In the genomic region with DNA sequence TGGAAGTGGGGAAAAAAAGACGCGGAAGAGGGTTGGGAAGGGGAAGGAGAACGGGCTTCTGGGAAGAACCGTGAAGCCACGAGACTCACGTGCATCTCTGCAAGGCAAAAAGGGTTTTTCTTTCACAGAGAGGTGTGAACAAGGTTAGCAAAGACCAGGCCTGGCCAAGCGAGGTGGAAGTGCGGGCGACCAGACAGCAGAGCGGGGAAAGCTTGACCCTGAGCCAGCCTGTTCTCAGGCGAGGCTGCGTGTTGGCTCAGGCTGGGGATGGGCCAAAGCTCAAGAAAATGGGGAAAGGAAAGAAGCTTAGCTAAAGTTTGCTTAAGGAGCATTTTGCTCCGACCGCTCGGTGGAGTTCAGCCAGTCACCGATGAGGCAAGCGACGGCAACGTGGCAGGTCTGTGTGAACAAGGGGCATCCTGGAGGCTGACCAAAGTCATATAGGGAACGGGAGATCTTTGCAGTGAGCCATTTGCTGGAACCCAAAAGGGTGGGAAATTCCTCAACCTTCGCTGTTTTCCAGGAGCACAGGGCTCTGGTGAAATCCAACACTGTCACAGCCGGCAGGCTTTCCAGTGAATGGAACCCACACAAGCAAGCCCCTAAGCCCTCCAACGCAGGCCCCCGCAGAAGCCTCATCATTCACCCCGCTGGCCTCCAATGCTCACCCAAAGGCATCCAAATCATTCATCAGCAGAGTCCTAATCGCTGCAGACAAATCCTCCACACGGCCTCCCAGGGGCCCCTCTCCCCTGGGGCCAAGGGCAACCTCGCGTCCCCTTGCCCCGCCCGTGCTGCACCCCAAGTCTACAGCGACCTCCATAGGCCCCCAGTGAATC, we compare ENCODE assay signal across 8 cellular contexts. TPM values are rescaled to one million over a fixed set of nuclear protein-coding genes. Genes with fewer than 3 reads are reported as not detected.
DNase-seq lines count a peak whose midpoint lies in the region; ATAC-seq, FAIRE-seq and TF ChIP-seq lines count a peak whose summit lies in the region.

No MANE protein-coding gene starts in this region.

- peak overlapping the region; percentile 74 for H3K27ac ChIP-seq in astrocyte (ENCODE audit: low read depth, low read length)
- peak overlapping the region; percentile 95 for H3K27ac ChIP-seq in right cardiac atrium (ENCODE audit: low read length)

- peaks cover 24% of the 10 kb centered on the region for H3K36me3 Mint-ChIP-seq in astrocyte (ENCODE audit: low read depth, unreplicated experiment)
- peaks cover 35% of the 10 kb centered on the region for H3K36me3 Mint-ChIP-seq in progenitor cell of endocrine pancreas (ENCODE audit: insufficient read depth)

- H3K27ac Mint-ChIP-seq in astrocyte (ENCODE audit: unreplicated experiment) (peak overlapping the region; percentile 78), progenitor cell of endocrine pancreas (peak overlapping the region; percentile 92)

- H3K9ac ChIP-seq in astrocyte (ENCODE audit: low read length): peak overlapping the region; percentile 89

- FAIRE-seq in astrocyte (lab: Jason Lieb, UNC): no peak

- H3K36me3 ChIP-seq in astrocyte (ENCODE audit: insufficient read depth, low read length): no peaks in the 10 kb centered on the region

- H3K9me3 ChIP-seq in astrocyte (ENCODE audit: insufficient read depth, low read depth, low read length) (peaks cover 17% of the 10 kb centered on the region), right cardiac atrium (ENCODE audit: control insufficient read depth, low read length) (peaks cover 1% of the 10 kb centered on the region)

- peak overlapping the region; percentile 89 for H3K4me3 Mint-ChIP-seq in astrocyte (ENCODE audit: unreplicated experiment)
- H3K4me3 Mint-ChIP-seq in progenitor cell of endocrine pancreas (ENCODE audit: low read depth): peak overlapping the region; percentile 92

- peak; percentile 25 for DNase-seq in stimulated activated CD4-positive, alpha-beta T cell treated with anti-CD3 and anti-CD28 coated beads, Interleukin-1b, Interleukin-23, amount 100 ng/mL, for 48 hours
- no peak for DNase-seq in stimulated activated CD4-positive, alpha-beta T cell treated with anti-CD3 and anti-CD28 coated beads, Interleukin-4, amount 100 ng/mL, for 1 hour
- peak; percentile 60 for DNase-seq in NCI-H2171 treated with DMSO at 0.1 percent for 48 hours (lab: John Stamatoyannopoulos, UW)
- DNase-seq in astrocyte (ENCODE audit: low read depth): peak; percentile 63
- peak; percentile 54 to 78 (median 70) for DNase-seq in right cardiac atrium
- no peak for DNase-seq in progenitor cell of endocrine pancreas (ENCODE audit: low spot score, unreplicated experiment)
- no peak for DNase-seq in NCI-H187 (lab: John Stamatoyannopoulos, UW)

- no peaks in the 10 kb centered on the region for H3K27me3 Mint-ChIP-seq in astrocyte (ENCODE audit: low read depth, unreplicated experiment)
- no peaks in the 10 kb centered on the region for H3K27me3 Mint-ChIP-seq in progenitor cell of endocrine pancreas

- H3K4me3 ChIP-seq in astrocyte (ENCODE audit: insufficient read depth, low read depth, low read length) (peak overlapping the region; percentile 82), right cardiac atrium (ENCODE audit: low read length) (peak overlapping the region; percentile 98)

- H3K4me1 Mint-ChIP-seq in astrocyte (ENCODE audit: low read depth, unreplicated experiment): peaks cover 8% of the 10 kb centered on the region
- peaks cover 13% of the 10 kb centered on the region for H3K4me1 Mint-ChIP-seq in progenitor cell of endocrine pancreas (ENCODE audit: low read depth)

- H3K79me2 ChIP-seq in astrocyte (ENCODE audit: insufficient read depth, low read length): peaks cover 58% of the 10 kb centered on the region

- peak overlapping the region; percentile 96 for H3K4me2 ChIP-seq in astrocyte (ENCODE audit: low read length)

- H2AFZ ChIP-seq in astrocyte (ENCODE audit: low read depth, low read length): peak overlapping the region; percentile 70

- no peak for TF ChIP-seq CTCF in astrocyte (IDR thresholded peaks at IDR 0.05; ENCODE audit: insufficient read depth, low read depth, low read length)
- no peak for TF ChIP-seq CTCF in progenitor cell of endocrine pancreas (IDR thresholded peaks at IDR 0.05; ENCODE audit: unreplicated experiment)

- peak; percentile 35 for ATAC-seq in HG02678 (IDR thresholded peaks at IDR 0.05; ENCODE audit: unreplicated experiment)
- peak; percentile 16 to 32 for ATAC-seq in right cardiac atrium

- intact Hi-C loops in right cardiac atrium (cut with DNase I): no loop called here

- H3K27me3 ChIP-seq in astrocyte (ENCODE audit: insufficient read depth, low read length) (no peaks in the 10 kb centered on the region), right cardiac atrium (ENCODE audit: control insufficient read depth, insufficient read depth) (no peaks in the 10 kb centered on the region)

- H4K20me1 ChIP-seq in astrocyte (ENCODE audit: insufficient read depth, low read length): peaks cover 28% of the 10 kb centered on the region

- WGBS in right cardiac atrium: 12% methylated on average over 32 of the region's 32 CpGs

- H3K4me1 ChIP-seq in astrocyte (ENCODE audit: insufficient read depth, low read length) (peaks cover 12% of the 10 kb centered on the region), right cardiac atrium (ENCODE audit: control insufficient read depth, insufficient read depth, low read length) (no peaks in the 10 kb centered on the region)

- peaks cover 27% of the 10 kb centered on the region for H3K9me3 Mint-ChIP-seq in astrocyte (ENCODE audit: unreplicated experiment)
- H3K9me3 Mint-ChIP-seq in progenitor cell of endocrine pancreas (ENCODE audit: low read depth): peaks cover 28% of the 10 kb centered on the region

RNA-seq across cellular contexts. Expression of gene ZNF605, which starts 0.8 kb away (rescaled TPM):
- total RNA-seq in astrocyte (14.3 and 16.2 TPM in 2 replicates), right cardiac atrium (10 to 100 TPM in 3 of 4 donors, 1 to 10 TPM in 1; 9.7 to 17.4 (median 15.3) TPM), progenitor cell of endocrine pancreas (28.7 and 28.8 TPM in 2 replicates)
- polyA plus RNA-seq in right cardiac atrium: 6.5 TPM

RNA-seq across cellular contexts. Expression of gene ZNF26, which starts 30.9 kb away (rescaled TPM):
- total RNA-seq in astrocyte (11.7 and 12.3 TPM in 2 replicates), right cardiac atrium (1 to 10 TPM; 4.3 to 6.3 (median 5.5) TPM), progenitor cell of endocrine pancreas (12.9 and 13.4 TPM in 2 replicates)
- 2.3 TPM for polyA plus RNA-seq in right cardiac atrium

Comparison
In these comparisons a context has a peak if more than half of its experiments do, and no peak if none do; other contexts are left out.
1. DNase-seq: peak in stimulated activated CD4-positive, alpha-beta T cell treated with anti-CD3 and anti-CD28 coated beads, Interleukin-1b, Interleukin-23, amount 100 ng/mL, for 48 hours (single experiment), NCI-H2171 treated with DMSO at 0.1 percent for 48 hours (single experiment), astrocyte (single experiment) and right cardiac atrium (3 of 3); none in stimulated activated CD4-positive, alpha-beta T cell treated with anti-CD3 and anti-CD28 coated beads, Interleukin-4, amount 100 ng/mL, for 1 hour (single experiment), progenitor cell of endocrine pancreas (single experiment) and NCI-H187 (0 of 2).